ENCODE assay signal across 8 cellular contexts in the genomic region with DNA sequence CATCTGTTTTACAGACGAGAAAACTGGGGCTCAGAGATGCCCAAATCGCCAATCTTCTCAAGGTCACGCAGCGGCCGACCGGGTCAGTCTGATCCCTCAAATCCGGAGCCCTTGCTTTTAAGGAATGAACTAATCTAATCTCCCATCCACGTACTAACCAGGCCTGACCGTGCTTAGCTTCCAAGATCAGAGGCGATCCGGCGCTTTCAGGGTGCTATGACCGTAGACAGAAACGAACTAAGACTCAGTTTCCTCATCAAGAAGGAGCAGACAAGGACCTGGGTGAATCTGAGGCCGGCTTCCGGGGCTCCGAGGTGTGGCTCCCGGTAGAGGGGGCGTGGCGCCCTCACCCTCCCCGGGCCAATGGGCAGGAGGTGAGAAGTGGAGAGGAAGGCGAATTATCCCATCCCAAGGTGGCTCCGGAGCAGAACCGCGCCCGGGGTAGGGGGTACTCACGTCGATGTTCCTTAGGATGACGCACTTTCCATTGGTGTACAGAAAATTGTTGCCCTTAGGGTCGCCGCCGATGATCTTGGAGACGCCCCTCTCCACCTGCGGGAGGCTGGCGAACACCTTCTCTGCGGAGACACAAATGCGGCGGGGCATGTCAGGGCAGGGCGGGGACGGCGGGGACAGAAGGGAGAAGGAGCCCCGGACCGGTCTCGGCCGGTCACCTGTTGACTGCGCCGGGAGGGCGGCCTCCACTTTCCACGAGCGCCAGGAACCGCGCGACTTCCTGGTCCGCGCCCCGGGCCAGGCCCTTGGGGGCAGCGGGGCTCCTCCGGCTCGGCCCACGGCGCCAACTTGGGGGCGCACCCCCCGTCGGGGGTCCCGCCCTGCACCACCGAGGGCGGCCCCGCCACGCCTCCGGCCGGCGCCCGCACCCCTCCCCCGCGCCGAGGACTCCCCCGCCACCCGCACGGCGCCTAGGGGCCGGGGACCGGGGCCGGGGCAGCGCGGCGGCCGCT. TPM values are rescaled to one million over a fixed set of nuclear protein-coding genes. Genes with fewer than 3 reads are reported as not detected.
DNase-seq lines count a peak whose midpoint lies in the region; ATAC-seq, FAIRE-seq and TF ChIP-seq lines count a peak whose summit lies in the region.

No MANE protein-coding gene starts in this region.

- TF ChIP-seq POLR2A in GM12892 (IDR thresholded peaks at IDR 0.05; ENCODE audit: low read depth, low read length), result peak; percentile 61; the same call in 1 of the 2 replicates

- H3K4me2 ChIP-seq in mesenchymal stem cell (ENCODE audit: low read length, poor library complexity, severe bottlenecking), result peak overlapping the region; percentile 76

- H2BK5ac ChIP-seq in mesenchymal stem cell (ENCODE audit: low read depth, low read length, poor library complexity, severe bottlenecking), result peak overlapping the region; percentile 93

- H2BK15ac ChIP-seq in mesenchymal stem cell (ENCODE audit: low read depth, poor library complexity, severe bottlenecking), result peak overlapping the region; percentile 92

- peak overlapping the region; percentile 97 for H3K9ac ChIP-seq in mesenchymal stem cell (ENCODE audit: low read length)

- H3K9me3 ChIP-seq in mesenchymal stem cell (ENCODE audit: control insufficient read depth, low read length), result no peaks in the 10 kb centered on the region

- H3K4me3 Mint-ChIP-seq in dendritic cell treated with granulocyte-macrophage colony-stimulating factor and Interleukin-4, amounts not matched to agents 40 ng/mL and 50 ng/mL, for 4 days, result peak overlapping the region; percentile 95
- peak overlapping the region; percentile 95 to 97 for H3K4me3 Mint-ChIP-seq in stimulated activated naive B cell treated with anti-CD40 and anti-IgM and Interleukin-4, amounts not matched to agents 10 μg/mL and 1 μg/mL and 100 μg/mL, for 72 hours

- H3K79me1 ChIP-seq in mesenchymal stem cell (replicated peaks; ENCODE audit: low read length, poor library complexity, severe bottlenecking), result peaks cover 2% of the 10 kb centered on the region

- H2BK120ac ChIP-seq in mesenchymal stem cell (ENCODE audit: low read depth, low read length), result peak overlapping the region; percentile 95

- peak overlapping the region; percentile 91 for H4K91ac ChIP-seq in mesenchymal stem cell (ENCODE audit: low read length)

- H2AK5ac ChIP-seq in mesenchymal stem cell (ENCODE audit: low read length, severe bottlenecking), result peak overlapping the region; percentile 61

- 9% methylated on average over 80 of the region's 87 CpGs for WGBS in mesenchymal stem cell

- H3K4ac ChIP-seq in mesenchymal stem cell (ENCODE audit: low read depth in 1 of 2, low read length in 2 of 2), result peak overlapping the region; percentile 37 to 77

- H2BK12ac ChIP-seq in mesenchymal stem cell (ENCODE audit: low read length in 2 of 2), result peak overlapping the region in 1 of 2 experiments; percentile 57

- peak; percentile 23 to 24 for ATAC-seq in stimulated activated naive B cell treated with anti-CD40 and anti-IgM and Interleukin-4, amounts not matched to agents 10 μg/mL and 1 μg/mL and 100 μg/mL, for 72 hours (replicated peaks)

- H3K27me3 ChIP-seq in H7 (ENCODE audit: control insufficient read depth, insufficient read depth, low read length), result no peaks in the 10 kb centered on the region
- no peaks in the 10 kb centered on the region for H3K27me3 ChIP-seq in mesenchymal stem cell (ENCODE audit: control insufficient read depth in 1 of 2, insufficient read depth in 1 of 2, low read length in 2 of 2)

- H3K4me3 ChIP-seq in H7 (ENCODE audit: insufficient read depth, low read depth, low read length), result peak overlapping the region; percentile 82
- H3K4me3 ChIP-seq in mesenchymal stem cell (ENCODE audit: insufficient read depth in 1 of 2, low read depth in 1 of 2, low read length in 2 of 2), result peak overlapping the region; percentile 81 to 97

- intact Hi-C loops in dendritic cell treated with granulocyte-macrophage colony-stimulating factor and Interleukin-4, amounts not matched to agents 40 ng/mL and 50 ng/mL, for 4 days (cut with micrococcal nuclease), result loop anchor here (1.0 to 2.0 kb wide), 2 partner anchors 20 to 97 kb away; no protein-coding TSS in a partner anchor

- DNase-seq in GM12892 (ENCODE audit: insufficient read length) (peak; percentile 79), H7 (peak; percentile 89), M059J (ENCODE audit: low read depth) (peak; percentile 69), mesenchymal stem cell (peak; percentile 39), pons (ENCODE audit: low spot score) (no peak)
- DNase-seq in activated CD4-positive, alpha-beta T cell treated with anti-CD3 and anti-CD28 coated beads for 48 hours, result peak; percentile 83
- peak; percentile 50 for DNase-seq in stimulated activated naive B cell treated with anti-CD40 and anti-IgM and Interleukin-4, amounts not matched to agents 10 μg/mL and 1 μg/mL and 100 μg/mL, for 72 hours

- peak overlapping the region in 1 of 2 experiments; percentile 43 for H3K23ac ChIP-seq in mesenchymal stem cell (ENCODE audit: low read length in 2 of 2)

- H3K18ac ChIP-seq in mesenchymal stem cell (ENCODE audit: low read depth in 1 of 2, low read length in 2 of 2), result peak overlapping the region; percentile 78 to 95

- peak overlapping the region; percentile 99 for H3K27ac Mint-ChIP-seq in dendritic cell treated with granulocyte-macrophage colony-stimulating factor and Interleukin-4, amounts not matched to agents 40 ng/mL and 50 ng/mL, for 4 days
- H3K27ac Mint-ChIP-seq in stimulated activated naive B cell treated with anti-CD40 and anti-IgM and Interleukin-4, amounts not matched to agents 10 μg/mL and 1 μg/mL and 100 μg/mL, for 72 hours, result peak overlapping the region; percentile 98

- H3K27ac ChIP-seq in mesenchymal stem cell (ENCODE audit: low read length, poor library complexity, severe bottlenecking), result peak overlapping the region; percentile 91

- peaks cover 8% of the 10 kb centered on the region for H3K27me3 Mint-ChIP-seq in dendritic cell treated with granulocyte-macrophage colony-stimulating factor and Interleukin-4, amounts not matched to agents 40 ng/mL and 50 ng/mL, for 4 days
- H3K27me3 Mint-ChIP-seq in stimulated activated naive B cell treated with anti-CD40 and anti-IgM and Interleukin-4, amounts not matched to agents 10 μg/mL and 1 μg/mL and 100 μg/mL, for 72 hours, result no peaks in the 10 kb centered on the region

- FAIRE-seq in GM12892 (lab: Jason Lieb, UNC), result peak; percentile 66

- peak overlapping the region; percentile 10 for H2AFZ ChIP-seq in mesenchymal stem cell (ENCODE audit: low read depth, low read length)

- H3K9me3 Mint-ChIP-seq in dendritic cell treated with granulocyte-macrophage colony-stimulating factor and Interleukin-4, amounts not matched to agents 40 ng/mL and 50 ng/mL, for 4 days, result no peaks in the 10 kb centered on the region
- no peaks in the 10 kb centered on the region for H3K9me3 Mint-ChIP-seq in stimulated activated naive B cell treated with anti-CD40 and anti-IgM and Interleukin-4, amounts not matched to agents 10 μg/mL and 1 μg/mL and 100 μg/mL, for 72 hours

- peaks cover 21% of the 10 kb centered on the region for H3K4me1 ChIP-seq in mesenchymal stem cell (ENCODE audit: control insufficient read depth, insufficient read depth, low read depth, low read length)

- H3K36me3 Mint-ChIP-seq in dendritic cell treated with granulocyte-macrophage colony-stimulating factor and Interleukin-4, amounts not matched to agents 40 ng/mL and 50 ng/mL, for 4 days (ENCODE audit: low read depth), result peaks cover 59% of the 10 kb centered on the region
- peaks cover 39 to 46% of the 10 kb centered on the region in 2 donors for H3K36me3 Mint-ChIP-seq in stimulated activated naive B cell treated with anti-CD40 and anti-IgM and Interleukin-4, amounts not matched to agents 10 μg/mL and 1 μg/mL and 100 μg/mL, for 72 hours

- H3K36me3 ChIP-seq in H7 (replicated peaks; ENCODE audit: control insufficient read depth, insufficient read depth, low read length), result peaks cover 27% of the 10 kb centered on the region
- H3K36me3 ChIP-seq in mesenchymal stem cell (ENCODE audit: control insufficient read depth in 1 of 2, insufficient read depth in 2 of 2, low read depth in 1 of 2, low read length in 2 of 2), result peaks cover 40 to 49% of the 10 kb centered on the region in 2 experiments

- H3K4me1 Mint-ChIP-seq in dendritic cell treated with granulocyte-macrophage colony-stimulating factor and Interleukin-4, amounts not matched to agents 40 ng/mL and 50 ng/mL, for 4 days (ENCODE audit: low read depth), result peaks cover 72% of the 10 kb centered on the region
- peaks cover 48 to 70% of the 10 kb centered on the region in 2 donors for H3K4me1 Mint-ChIP-seq in stimulated activated naive B cell treated with anti-CD40 and anti-IgM and Interleukin-4, amounts not matched to agents 10 μg/mL and 1 μg/mL and 100 μg/mL, for 72 hours

- peak overlapping the region; percentile 40 to 76 for H3K14ac ChIP-seq in mesenchymal stem cell (ENCODE audit: low read length in 2 of 2)

- peak overlapping the region; percentile 47 for H4K8ac ChIP-seq in mesenchymal stem cell (ENCODE audit: low read length)

RNA-seq across cellular contexts. Expression of a gene that starts 0.7 kb away (rescaled TPM):
- 137 TPM for polyA plus RNA-seq in GM12892 (2012; ENCODE audit: missing spikeins)
- 219 and 254 TPM in 2 replicates for total RNA-seq in H7 (2014; rRNA removed; shearing (Covaris generic))
- total RNA-seq in M059J (2014; rRNA removed; shearing (Covaris generic)), result 322 and 407 TPM in 2 replicates
- 208 TPM for polyA plus RNA-seq in mesenchymal stem cell (2013, experiment 1 of 2)
- polyA plus RNA-seq in mesenchymal stem cell (2013, experiment 2 of 2), result 215 TPM
